20 cellular contexts compared by ENCODE assay signal in the genomic region with DNA sequence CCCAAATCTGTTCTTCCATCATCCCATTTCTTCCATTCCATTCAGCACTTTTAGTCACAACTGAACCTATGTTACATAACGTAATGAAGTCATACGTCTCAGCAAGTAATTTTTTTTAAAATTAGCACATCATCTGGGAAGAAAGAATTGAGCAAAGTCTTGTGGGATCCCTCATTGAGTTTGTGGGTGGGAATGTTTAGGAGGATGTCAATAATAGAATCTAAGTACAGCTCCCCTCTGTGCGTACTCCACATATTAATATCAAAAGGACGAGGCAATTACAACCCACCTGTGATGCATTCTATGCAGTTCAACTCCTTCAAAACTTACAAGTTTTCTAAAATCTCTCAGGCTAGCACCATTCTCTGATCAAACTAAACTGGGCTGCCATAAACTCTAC.
"Had no signal": no experiment of that assay in that cellular context is flagged by ENCODE, and none has a peak within 500 bp of the region (broad histone marks: within the 10 kb centered on the region; RNA-seq: fewer than 3 reads in every experiment).

No MANE protein-coding gene starts in this region.

- H3K36me3 ChIP-seq: colonic mucosa, esophagus muscularis mucosa, gastrocnemius medialis, gastroesophageal sphincter, heart left ventricle, heart right ventricle had no signal

- DNase-seq: colonic mucosa; cortex of kidney; dermis blood vessel endothelial cell; dorsolateral prefrontal cortex; effector CD4-positive, alpha-beta T cell; effector CD8-positive, alpha-beta T cell; effector memory CD4-positive, alpha-beta T cell; effector memory CD8-positive, alpha-beta T cell; endodermal cell; erythroblast; foreskin keratinocyte; foreskin melanocyte; gastrocnemius medialis; glutamatergic neuron; heart left ventricle; heart right ventricle had no signal

- H3K4me3 ChIP-seq: colonic mucosa, coronary artery, dorsolateral prefrontal cortex, esophagus muscularis mucosa, gastrocnemius medialis, gastroesophageal sphincter, heart left ventricle, heart right ventricle had no signal

- H3K27ac ChIP-seq: colonic mucosa, coronary artery, dorsolateral prefrontal cortex, epithelial cell of prostate, esophagus muscularis mucosa, foreskin keratinocyte, gastrocnemius medialis, gastroesophageal sphincter, heart left ventricle, heart right ventricle had no signal

- H3K9me3 ChIP-seq: colonic mucosa, esophagus muscularis mucosa, gastrocnemius medialis, gastroesophageal sphincter, heart left ventricle, heart right ventricle had no signal

- H3K4me1 ChIP-seq: colonic mucosa, esophagus muscularis mucosa, gastrocnemius medialis, gastroesophageal sphincter, heart left ventricle, heart right ventricle had no signal

- H3K27me3 ChIP-seq: colonic mucosa, dorsolateral prefrontal cortex, esophagus muscularis mucosa, foreskin keratinocyte, gastrocnemius medialis, gastroesophageal sphincter, heart left ventricle had no signal
